In the genomic region with DNA sequence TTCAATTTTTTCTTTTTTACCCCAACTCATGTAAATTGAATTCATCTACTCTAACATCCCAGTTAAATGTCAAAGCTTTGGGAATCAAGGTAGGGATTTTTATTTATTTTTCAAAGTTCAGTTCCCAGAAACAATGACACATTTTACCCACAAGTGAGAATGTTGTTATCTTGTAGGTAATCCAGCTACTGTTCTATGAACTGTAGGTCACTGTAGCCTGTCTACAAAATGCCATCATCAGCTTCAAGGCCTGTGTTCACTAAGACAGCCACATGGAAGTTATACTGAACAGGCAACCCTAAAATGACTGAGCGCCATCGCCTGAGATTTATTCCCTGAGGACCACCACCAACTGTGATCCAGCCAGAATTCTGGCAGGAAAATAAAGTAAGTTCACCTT, we compare ENCODE assay signal across 27 cellular contexts.
"Had no signal": no experiment of that assay in that cellular context is flagged by ENCODE, and none has a peak within 500 bp of the region (broad histone marks: within the 10 kb centered on the region; RNA-seq: fewer than 3 reads in every experiment).

No MANE protein-coding gene starts in this region.

- DNase-seq: stimulated activated CD4-positive, alpha-beta T cell treated with anti-CD3 and anti-CD28 coated beads, Interleukin-2, amount 100 ng/mL, for 48 hours; stimulated activated CD4-positive, alpha-beta T cell treated with anti-CD3 and anti-CD28 coated beads, Interleukin-4, amount 100 ng/mL, for 1 hour; stimulated activated CD4-positive, alpha-beta T cell treated with anti-CD3 and anti-CD28 coated beads, Interleukin-4, amount 100 ng/mL, for 24 hours; stimulated activated CD4-positive, alpha-beta T cell treated with anti-CD3 and anti-CD28 coated beads, Interleukin-4, amount 100 ng/mL, for 4 hours; stimulated activated CD8-positive, alpha-beta memory T cell treated with anti-CD3 and anti-CD28 coated beads, Interleukin-4, amount 100 ng/mL, for 48 hours; stimulated activated naive B cell treated with anti-CD40 and anti-IgM and Interleukin-4, amounts not matched to agents 10 μg/mL and 1 μg/mL and 100 μg/mL, for 72 hours; stimulated activated naive CD4-positive, alpha-beta T cell; stimulated activated naive CD4-positive, alpha-beta T cell treated with Interleukin-2 at 50 U/mL for 16 hours; stimulated activated naive CD8-positive, alpha-beta T cell treated with anti-CD3 and anti-CD28 coated beads, Interleukin-15, amount 100 ng/mL, for 72 hours; stimulated activated naive CD8-positive, alpha-beta T cell treated with anti-CD3 and anti-CD28 coated beads, Interleukin-15, Interleukin-2, amounts not matched to agents 100 U/mL and 50 U/mL, for 24 hours; stomach; substantia nigra; testis; thyroid gland; tibial artery; transverse colon; trophoblast cell; upper lobe of left lung; upper lobe of right lung; uterus had no signal

- H3K4me3 ChIP-seq: stomach, suprapubic skin, testis, thoracic aorta, thyroid gland, tibial artery, tibial nerve, transverse colon, upper lobe of left lung, upper lobe of right lung, uterus, vagina had no signal

- H3K4me1 ChIP-seq: stomach, suprapubic skin, testis, thyroid gland, tibial artery, tibial nerve, transverse colon, upper lobe of left lung, upper lobe of right lung, uterus, vagina had no signal

- H3K27me3 ChIP-seq: stomach, suprapubic skin, testis, thyroid gland, tibial artery, tibial nerve, transverse colon, upper lobe of left lung, upper lobe of right lung, uterus, vagina had no signal

- H3K36me3 ChIP-seq: stomach, suprapubic skin, thoracic aorta, thyroid gland, tibial artery, tibial nerve, transverse colon, upper lobe of left lung, upper lobe of right lung, uterus, vagina had no signal

- H3K9me3 ChIP-seq: stomach, suprapubic skin, testis, thoracic aorta, thyroid gland, tibial artery, transverse colon, upper lobe of left lung, upper lobe of right lung, uterus, vagina had no signal

- H3K27ac ChIP-seq: stomach, suprapubic skin, testis, thoracic aorta, thyroid gland, tibial artery, tibial nerve, transverse colon, upper lobe of left lung, upper lobe of right lung, uterus, vagina had no signal

- ATAC-seq: stimulated activated effector memory CD8-positive, alpha-beta T cell treated with anti-CD3 and anti-CD28 coated beads, Interleukin-12 subunit alpha, Interleukin-12 subunit beta, amount 100 ng/mL, for 72 hours; stimulated activated memory B cell treated with anti-CD40 and anti-IgM and Interleukin-4, amounts not matched to agents 10 μg/mL and 1 μg/mL and 100 μg/mL, for 72 hours; stimulated activated naive B cell treated with anti-CD40 and anti-IgM and Interleukin-4, amounts not matched to agents 10 μg/mL and 1 μg/mL and 100 μg/mL, for 72 hours; stimulated activated naive CD8-positive, alpha-beta T cell treated with anti-CD3 and anti-CD28 coated beads, Interleukin-15, amount 100 ng/mL, for 72 hours; stimulated activated naive CD8-positive, alpha-beta T cell treated with anti-CD3 and anti-CD28 coated beads, Interleukin-15, Interleukin-2, amounts not matched to agents 100 U/mL and 50 U/mL, for 24 hours; upper lobe of right lung had no signal

- FAIRE-seq: urothelium cell line had no signal
